Comparison of ENCODE assay signal across 1 cellular context in the genomic region with DNA sequence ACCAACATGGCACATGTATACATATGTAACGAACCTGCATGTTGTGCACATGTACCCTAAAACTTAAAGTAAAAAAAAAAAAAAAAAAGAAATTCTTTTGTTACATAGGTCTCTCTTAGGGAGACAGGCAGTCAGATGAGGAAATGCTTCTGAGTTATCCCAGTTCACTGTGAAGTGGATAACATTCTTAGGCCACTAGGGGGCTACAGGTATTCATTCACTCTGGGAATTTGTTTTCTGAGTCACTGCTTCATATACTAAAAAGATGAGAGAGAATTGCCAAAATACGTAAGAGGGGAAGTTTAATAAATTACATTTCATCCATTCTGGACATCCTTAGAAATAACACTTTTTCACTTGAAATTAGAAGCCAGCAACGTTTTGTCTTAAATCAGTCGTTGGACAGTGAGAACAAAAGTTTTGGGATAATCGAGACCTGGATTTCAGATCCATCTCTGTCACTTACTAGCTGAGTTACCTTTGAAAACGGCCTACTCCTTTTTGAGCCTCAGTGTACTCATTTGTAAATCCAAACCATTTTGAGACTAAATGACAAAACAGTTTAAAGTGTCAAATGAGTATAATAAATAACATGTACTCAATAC.
TF ChIP-seq lines count a peak whose summit lies in the region.

No MANE protein-coding gene starts in this region.

TF ChIP-seq in HCT116, 20 proteins besides CTCF, POLR2A, EP300 and RAD21 (continued from another document):
- TF ChIP-seq ZBTB33 (IDR thresholded peaks at IDR 0.05; ENCODE audit: extremely low read depth, insufficient replicate concordance, low read length) (no peak), SP1 (IDR thresholded peaks at IDR 0.05; ENCODE audit: low read depth) (no peak), CEBPB (IDR thresholded peaks at IDR 0.05; ENCODE audit: low read depth) (no peak), EZH2 (IDR thresholded peaks at IDR 0.05) (no peak), POLR2AphosphoS5 (IDR thresholded peaks at IDR 0.05; ENCODE audit: low read depth, low read length) (no peak), SIN3A (IDR thresholded peaks at IDR 0.05; ENCODE audit: low read depth) (no peak), ELF1 (IDR thresholded peaks at IDR 0.05; ENCODE audit: borderline replicate concordance, low read depth) (no peak), FOSL1 (IDR thresholded peaks at IDR 0.05; ENCODE audit: low read depth) (no peak), ZFX (IDR thresholded peaks at IDR 0.05) (no peak), ZNF274 (IDR thresholded peaks at IDR 0.05; ENCODE audit: low read depth, low read length) (no peak), EZH2phosphoT487 (IDR thresholded peaks at IDR 0.05; ENCODE audit: borderline replicate concordance) (no peak)
